ENCODE assay signal across 1 cellular context in genomic region chr2:220948579-220948978, GRCh38.
TF ChIP-seq lines count a peak whose summit lies in the region.

No MANE protein-coding gene starts in this region.

TF ChIP-seq in GM23338, 12 proteins besides CTCF, POLR2A, EP300 and RAD21 (continued from another document):
- no peak for TF ChIP-seq REST (IDR thresholded peaks at IDR 0.05; ENCODE audit: unreplicated experiment)
